ENCODE assay signal across 8 cellular contexts in genomic region chr3:43181202-43181910, GRCh38.
A peak's percentile ranks its signal among the peaks of the same experiment; 100 is the strongest.
DNase-seq lines count a peak whose midpoint lies in the region; ATAC-seq, FAIRE-seq and TF ChIP-seq lines count a peak whose summit lies in the region.

No MANE protein-coding gene starts in this region.

- no peaks in the 10 kb centered on the region for H3K9me3 Mint-ChIP-seq in activated T-helper 1 cell treated with anti-CD3 and anti-CD28 coated beads, Interleukin-12 subunit alpha, Interleukin-12 subunit beta, Interleukin-2, Interleukin-4 antibody, amounts not matched to agents 30 ng/mL and 10 ng/mL and 1 ng/mL, durations not matched to agents 14 hours and 24 hours and 36 hours

- H3K27me3 Mint-ChIP-seq in activated T-helper 1 cell treated with anti-CD3 and anti-CD28 coated beads, Interleukin-12 subunit alpha, Interleukin-12 subunit beta, Interleukin-2, Interleukin-4 antibody, amounts not matched to agents 30 ng/mL and 10 ng/mL and 1 ng/mL, durations not matched to agents 14 hours and 24 hours and 36 hours (ENCODE audit: insufficient read depth), result peaks cover 4% of the 10 kb centered on the region

- no peak for TF ChIP-seq CTCF in psoas muscle (IDR thresholded peaks at IDR 0.05)

- no peak overlapping the region for H3K27ac ChIP-seq in psoas muscle

- H3K4me3 Mint-ChIP-seq in activated T-helper 1 cell treated with anti-CD3 and anti-CD28 coated beads, Interleukin-12 subunit alpha, Interleukin-12 subunit beta, Interleukin-2, Interleukin-4 antibody, amounts not matched to agents 30 ng/mL and 10 ng/mL and 1 ng/mL, durations not matched to agents 14 hours and 24 hours and 36 hours, result peak overlapping the region; percentile 55

- H3K36me3 ChIP-seq in psoas muscle (ENCODE audit: insufficient read depth in 1 of 2, low read depth in 1 of 2), result no peaks in the 10 kb centered on the region

- ATAC-seq in GM19328 (IDR thresholded peaks at IDR 0.05; ENCODE audit: unreplicated experiment), result peak; percentile 64
- peak; percentile 50 for ATAC-seq in HG03460 (IDR thresholded peaks at IDR 0.05; ENCODE audit: unreplicated experiment)
- ATAC-seq in psoas muscle, result no peak

- H3K27ac Mint-ChIP-seq in activated T-helper 1 cell treated with anti-CD3 and anti-CD28 coated beads, Interleukin-12 subunit alpha, Interleukin-12 subunit beta, Interleukin-2, Interleukin-4 antibody, amounts not matched to agents 30 ng/mL and 10 ng/mL and 1 ng/mL, durations not matched to agents 14 hours and 24 hours and 36 hours, result peak overlapping the region; percentile 80

- WGBS in psoas muscle, 3 donors, result 74 to 82% (median 76%) methylated on average over 17 of the region's 17 CpGs

- intact Hi-C loops in activated T-helper 1 cell treated with anti-CD3 and anti-CD28 coated beads, Interleukin-12 subunit alpha, Interleukin-12 subunit beta, Interleukin-2, Interleukin-4 antibody, amounts not matched to agents 30 ng/mL and 10 ng/mL and 1 ng/mL, durations not matched to agents 14 hours and 24 hours and 36 hours (cut with micrococcal nuclease), result loop anchor here (2.0 kb wide), 3 partner anchors 19 to 207 kb away; no protein-coding TSS in a partner anchor
- intact Hi-C loops in psoas muscle (cut with DNase I), result no loop called here

- H3K9me3 ChIP-seq in psoas muscle, result no peaks in the 10 kb centered on the region

- no peak for FAIRE-seq in HTR-8/SVneo (lab: Jason Lieb, UNC)

- peaks cover 59% of the 10 kb centered on the region for H3K4me1 Mint-ChIP-seq in activated T-helper 1 cell treated with anti-CD3 and anti-CD28 coated beads, Interleukin-12 subunit alpha, Interleukin-12 subunit beta, Interleukin-2, Interleukin-4 antibody, amounts not matched to agents 30 ng/mL and 10 ng/mL and 1 ng/mL, durations not matched to agents 14 hours and 24 hours and 36 hours (ENCODE audit: low read depth)

- no peaks in the 10 kb centered on the region for H3K36me3 Mint-ChIP-seq in activated T-helper 1 cell treated with anti-CD3 and anti-CD28 coated beads, Interleukin-12 subunit alpha, Interleukin-12 subunit beta, Interleukin-2, Interleukin-4 antibody, amounts not matched to agents 30 ng/mL and 10 ng/mL and 1 ng/mL, durations not matched to agents 14 hours and 24 hours and 36 hours (ENCODE audit: low read depth)

- no peak overlapping the region for H3K4me3 ChIP-seq in psoas muscle

- no peaks in the 10 kb centered on the region for H3K27me3 ChIP-seq in psoas muscle (ENCODE audit: insufficient read depth in 3 of 3, low read length in 2 of 3)

- peak; percentile 45 for DNase-seq in activated T-helper 1 cell treated with anti-CD3 and anti-CD28 coated beads, Interleukin-12 subunit alpha, Interleukin-12 subunit beta, Interleukin-2, Interleukin-4 antibody, amounts not matched to agents 30 ng/mL and 10 ng/mL and 1 ng/mL, durations not matched to agents 14 hours and 24 hours and 36 hours (ENCODE audit: low spot score)
- peak; percentile 25 to 43 for DNase-seq in stimulated activated CD4-positive, alpha-beta T cell treated with anti-CD3 and anti-CD28 coated beads, Interleukin-15, amount 100 ng/mL, for 48 hours (ENCODE audit: low read depth in 2 of 2)
- DNase-seq in A172 (ENCODE audit: low spot score), result no peak
- no peak for DNase-seq in psoas muscle
- DNase-seq in RKO (ENCODE audit: low spot score), result no peak
- DNase-seq in HTR-8/SVneo (ENCODE audit: insufficient read length, low spot score), result no peak

- H3K4me1 ChIP-seq in psoas muscle, result peaks cover 7% of the 10 kb centered on the region

Comparison
In these comparisons a context has a peak if more than half of its experiments do, and no peak if none do; other contexts are left out.
1. ATAC-seq: peak in GM19328 (single experiment) and HG03460 (single experiment); none in psoas muscle (0 of 4).
2. DNase-seq: peak in activated T-helper 1 cell treated with anti-CD3 and anti-CD28 coated beads, Interleukin-12 subunit alpha, Interleukin-12 subunit beta, Interleukin-2, Interleukin-4 antibody, amounts not matched to agents 30 ng/mL and 10 ng/mL and 1 ng/mL, durations not matched to agents 14 hours and 24 hours and 36 hours (single experiment) and stimulated activated CD4-positive, alpha-beta T cell treated with anti-CD3 and anti-CD28 coated beads, Interleukin-15, amount 100 ng/mL, for 48 hours (2 of 2); none in A172 (single experiment), psoas muscle (0 of 2), RKO (single experiment) and HTR-8/SVneo (single experiment).